ENCODE assay signal across 31 cellular contexts in genomic region chr16:87125206-87126155, GRCh38.
A peak's percentile ranks its signal among the peaks of the same experiment; 100 is the strongest.
DNase-seq lines count a peak whose midpoint lies in the region; ATAC-seq and TF ChIP-seq lines count a peak whose summit lies in the region.
"Had no signal": no experiment of that assay in that cellular context is flagged by ENCODE, and none has a peak within 500 bp of the region (broad histone marks: within the 10 kb centered on the region; RNA-seq: fewer than 3 reads in every experiment).

No MANE protein-coding gene starts in this region.

- H3K36me3 ChIP-seq in ascending aorta (no peaks in the 10 kb centered on the region), skeletal muscle satellite cell (ENCODE audit: insufficient read depth, low read length) (no peaks in the 10 kb centered on the region)
- H3K36me3 ChIP-seq: BLaER1, cardiac muscle cell, Peyer's patch, SJSA1 had no signal

- peaks cover 17 to 23% of the 10 kb centered on the region in 2 donors for H3K4me1 ChIP-seq in ascending aorta
- H3K4me1 ChIP-seq in right cardiac atrium (ENCODE audit: control insufficient read depth, insufficient read depth, low read length): no peaks in the 10 kb centered on the region
- no peaks in the 10 kb centered on the region for H3K4me1 ChIP-seq in skeletal muscle satellite cell (ENCODE audit: control insufficient read depth, insufficient read depth, low read length)
- H3K4me1 ChIP-seq: foreskin keratinocyte, Peyer's patch had no signal

- H3K27ac ChIP-seq in ascending aorta (peak overlapping the region; percentile 90 to 92), right cardiac atrium (ENCODE audit: low read length) (no peak overlapping the region)
- H3K27ac ChIP-seq: BLaER1, cardiac muscle cell, foreskin keratinocyte, Peyer's patch had no signal

- no peak for TF ChIP-seq CTCF in ascending aorta (IDR thresholded peaks at IDR 0.05)

- peak overlapping the region in 1 of 2 donors; percentile 39 for H3K4me3 ChIP-seq in ascending aorta
- H3K4me3 ChIP-seq in right cardiac atrium (ENCODE audit: low read length): no peak overlapping the region
- no peak overlapping the region for H3K4me3 ChIP-seq in skeletal muscle satellite cell (ENCODE audit: low read length)
- H3K4me3 ChIP-seq: BLaER1, cardiac muscle cell, hepatocyte, Peyer's patch, SJSA1 had no signal

- H3K9me3 ChIP-seq in ascending aorta (no peaks in the 10 kb centered on the region), right cardiac atrium (ENCODE audit: control insufficient read depth, low read length) (no peaks in the 10 kb centered on the region), skeletal muscle satellite cell (replicated peaks; ENCODE audit: low read length) (peaks cover 3% of the 10 kb centered on the region)
- H3K9me3 ChIP-seq: SJSA1 had no signal

- H3K9ac ChIP-seq in skeletal muscle satellite cell (ENCODE audit: low read depth, low read length): no peak overlapping the region
- H3K9ac ChIP-seq: BLaER1 had no signal

- H3K27me3 ChIP-seq in ascending aorta (no peaks in the 10 kb centered on the region), right cardiac atrium (ENCODE audit: control insufficient read depth, insufficient read depth) (no peaks in the 10 kb centered on the region), skeletal muscle satellite cell (ENCODE audit: control insufficient read depth, insufficient read depth, low read length) (peaks cover 69% of the 10 kb centered on the region)
- H3K27me3 ChIP-seq: BLaER1, cardiac muscle cell, foreskin keratinocyte, hepatocyte, Peyer's patch, SJSA1 had no signal

- intact Hi-C loops in ascending aorta (cut with DNase I) (loop anchor here (2.0 to 5.0 kb wide), 4 partner anchors 58 to 561 kb away; no protein-coding TSS in a partner anchor), right cardiac atrium (cut with DNase I) (no loop called here)

- DNase-seq in NCI-H82 treated with DMSO at 0.1 percent for 48 hours (lab: John Stamatoyannopoulos, UW; ENCODE audit: unreplicated experiment) (peak; percentile 13), ascending aorta (ENCODE audit: low spot score in 2 of 2) (peak in 1 of 2 donors; percentile 56), right cardiac atrium (peak in 2 of 3 donors; percentile 71 to 81), NCI-H2196 (lab: John Stamatoyannopoulos, UW; ENCODE audit: unreplicated experiment) (no peak)
- DNase-seq: activated CD4-positive, alpha-beta memory T cell treated with anti-CD3 and anti-CD28 coated beads for 36 hours; activated CD4-positive, CD25-positive, alpha-beta regulatory T cell treated with anti-CD3 and anti-CD28 coated beads, Interleukin-2, amount 50 U/mL, for 72 hours; activated CD8-positive, alpha-beta memory T cell treated with anti-CD3 and anti-CD28 coated beads, Interleukin-2, amount 50 U/mL, for 48 hours; aorta; cortex of kidney; endodermal cell; foreskin keratinocyte; H9; Karpas-422; left colon; mesendoderm; MV-4-11; NCI-H1694; NCI-H510A treated with DMSO at 0.1 percent for 48 hours; Peyer's patch; stimulated activated CD4-positive, alpha-beta T cell treated with anti-CD3 and anti-CD28 coated beads, Interleukin-2, amount 100 ng/mL, for 24 hours; trophoblast cell had no signal

- H3K4me2 ChIP-seq in skeletal muscle satellite cell (ENCODE audit: low read length): peak overlapping the region; percentile 0

- WGBS in right cardiac atrium: 54% methylated on average over 38 of the region's 38 CpGs

- peak; percentile 43 to 45 for ATAC-seq in right cardiac atrium
- ATAC-seq in HG02870 (IDR thresholded peaks at IDR 0.05; ENCODE audit: unreplicated experiment): no peak
- ATAC-seq in GM18867 (IDR thresholded peaks at IDR 0.05; ENCODE audit: unreplicated experiment): no peak
- ATAC-seq: activated naive CD4-positive, alpha-beta T cell treated with anti-CD3 and anti-CD28 coated beads, Interleukin-2, amount 50 U/mL, for 72 hours; activated T-helper 17 cell treated with anti-CD3 and anti-CD28 coated beads, Interleukin-2, amount 50 U/mL, for 72 hours; esophagus mucosa; left colon had no signal

Comparison
In these comparisons a context has a peak if more than half of its experiments do, and no peak if none do; other contexts are left out.
1. ATAC-seq: peak in right cardiac atrium (2 of 2); none in HG02870 (single experiment) and GM18867 (single experiment).